In genomic region chr9:73434826-73435225, GRCh38 we compare ENCODE assay signal across 24 cellular contexts.
"Had no signal": no experiment of that assay in that cellular context is flagged by ENCODE, and none has a peak within 500 bp of the region (broad histone marks: within the 10 kb centered on the region; RNA-seq: fewer than 3 reads in every experiment).

No MANE protein-coding gene starts in this region.

- ATAC-seq: foreskin keratinocyte; left cardiac atrium; lower lobe of right lung; natural killer cell treated with Interleukin-12 subunit alpha and Interleukin-12 subunit beta and Interleukin-15 and Interleukin-18, amount 100 ng/mL, for 72 hours; pancreas; right cardiac atrium; stimulated activated memory B cell treated with anti-CD40 and anti-IgM and Interleukin-4, amounts not matched to agents 10 μg/mL and 1 μg/mL and 100 μg/mL, for 72 hours; stimulated activated naive CD8-positive, alpha-beta T cell treated with anti-CD3 and anti-CD28 coated beads, Interleukin-15, amount 100 ng/mL, for 72 hours; upper lobe of right lung had no signal

- H3K9ac ChIP-seq: neural progenitor cell had no signal

- H3K9me3 ChIP-seq: colonic mucosa, left ventricle myocardium inferior, lower lobe of right lung, pancreas, testis, tibial nerve, upper lobe of right lung, vagina had no signal

- H3K27ac ChIP-seq: colonic mucosa, foreskin keratinocyte, hepatocyte, left ventricle myocardium inferior, lower lobe of right lung, neural progenitor cell, pancreas, testis, tibial nerve, upper lobe of right lung, vagina had no signal

- H3K4me1 ChIP-seq: colonic mucosa, foreskin keratinocyte, left ventricle myocardium inferior, lower lobe of right lung, pancreas, testis, tibial nerve, upper lobe of right lung, vagina had no signal

- H3K27me3 ChIP-seq: colonic mucosa, hepatocyte, neural progenitor cell, pancreas, testis, tibial nerve, vagina had no signal

- H3K4me3 ChIP-seq: colonic mucosa, hepatocyte, left ventricle myocardium inferior, lower lobe of right lung, neural progenitor cell, pancreas, testis, tibial nerve, upper lobe of right lung, vagina had no signal

- DNase-seq: colonic mucosa; dermis blood vessel endothelial cell; endodermal cell; erythroblast; foreskin keratinocyte; head of caudate nucleus; kidney; left cardiac atrium; left ventricle myocardium inferior; lower lobe of right lung; midbrain; occipital lobe; pancreas; stimulated activated CD4-positive, alpha-beta T cell treated with anti-CD3 and anti-CD28 coated beads, Interleukin-4, amount 100 ng/mL, for 24 hours; stimulated activated naive CD8-positive, alpha-beta T cell treated with anti-CD3 and anti-CD28 coated beads, Interleukin-15, amount 100 ng/mL, for 72 hours; testis; upper lobe of right lung had no signal

- H3K36me3 ChIP-seq: colonic mucosa, left ventricle myocardium inferior, lower lobe of right lung, neural progenitor cell, pancreas, tibial nerve, upper lobe of right lung, vagina had no signal
